ENCODE assay signal across 8 cellular contexts in the genomic region with DNA sequence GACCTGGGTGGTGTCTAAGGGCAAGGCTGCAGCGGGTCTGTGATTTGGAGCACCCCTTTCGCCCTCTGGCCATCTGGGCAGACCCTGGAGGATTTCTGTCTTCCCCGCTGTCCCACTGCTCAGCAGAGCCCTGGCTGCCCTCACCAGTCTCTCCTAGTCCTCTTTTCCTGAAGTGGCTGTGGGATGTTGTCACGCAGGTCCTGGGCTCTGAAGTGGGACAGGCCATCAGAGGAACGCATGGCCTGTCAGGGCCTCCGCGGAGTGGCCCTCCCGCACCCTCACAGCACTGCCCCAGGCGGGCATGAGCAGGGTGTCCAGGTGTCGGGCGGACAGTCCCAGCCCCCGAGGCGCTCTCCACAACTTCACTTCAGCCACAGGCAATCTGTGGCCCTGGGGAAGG. TPM values are rescaled to one million over a fixed set of nuclear protein-coding genes. Genes with fewer than 3 reads are reported as not detected.
DNase-seq lines count a peak whose midpoint lies in the region; ATAC-seq, FAIRE-seq and TF ChIP-seq lines count a peak whose summit lies in the region.

No MANE protein-coding gene starts in this region.

- no peaks in the 10 kb centered on the region for H3K27me3 ChIP-seq in esophagus muscularis mucosa
- no peaks in the 10 kb centered on the region for H3K27me3 ChIP-seq in psoas muscle (ENCODE audit: insufficient read depth in 3 of 3, low read length in 2 of 3)

- WGBS in esophagus muscularis mucosa, result 97% methylated on average over 4 of the region's 13 CpGs
- WGBS in psoas muscle, 3 donors, result 87 to 94% (median 92%) methylated on average over 13 of the region's 13 CpGs

- DNase-seq in GM12865 (ENCODE audit: low read depth) (no peak), OCI-LY7 (ENCODE audit: low spot score) (no peak), esophagus muscularis mucosa (ENCODE audit: extremely low spot score) (no peak), psoas muscle (peak in 1 of 2 donors; percentile 45), ureter (ENCODE audit: low spot score) (no peak), NCI-H1694 treated with DMSO at 0.1 percent for 48 hours (lab: John Stamatoyannopoulos, UW) (no peak), GM12891 (ENCODE audit: insufficient read length, low spot score) (no peak)

- peaks cover 23% of the 10 kb centered on the region for H3K79me2 ChIP-seq in OCI-LY7 (ENCODE audit: insufficient read depth, low read depth, low read length)

- POLR2A ChIA-PET in OCI-LY7 (lab: Charles Lee), result interaction anchor here (1.5 kb wide), 1 partner anchor 9 kb away, joined by 5 read pairs; no protein-coding TSS in a partner anchor

- peaks cover 65% of the 10 kb centered on the region for H3K4me1 ChIP-seq in OCI-LY7 (ENCODE audit: insufficient read depth, low read length, poor library complexity, severe bottlenecking)
- H3K4me1 ChIP-seq in esophagus muscularis mucosa, result peaks cover 24 to 56% (median 45%) of the 10 kb centered on the region in 4 donors
- peaks cover 16% of the 10 kb centered on the region for H3K4me1 ChIP-seq in psoas muscle

- BruUV-seq in OCI-LY7 (replicated peaks; lab: Mats Ljungman, UMichigan), result no TSS peak

- H3K36me3 ChIP-seq in OCI-LY7 (ENCODE audit: insufficient read depth, low read length) (peaks cover 24% of the 10 kb centered on the region; the same call in 1 of the 2 replicates), esophagus muscularis mucosa (peaks cover 0 to 17% (median 0%) of the 10 kb centered on the region in 4 donors), psoas muscle (ENCODE audit: insufficient read depth in 1 of 2, low read depth in 1 of 2) (peaks cover 0 to 4% of the 10 kb centered on the region in 2 donors)

- H4K20me1 ChIP-seq in OCI-LY7 (ENCODE audit: insufficient read depth, low read length), result peaks cover 7% of the 10 kb centered on the region; the same call in 1 of the 2 replicates

- ATAC-seq in psoas muscle (no peak), HG03378 (IDR thresholded peaks at IDR 0.05; ENCODE audit: unreplicated experiment) (no peak)

- H3K27ac ChIP-seq in OCI-LY7 (ENCODE audit: low read depth, low read length, poor library complexity, severe bottlenecking) (peak overlapping the region; percentile 78), esophagus muscularis mucosa (replicated peaks in 1 of 4) (peak overlapping the region in 2 of 4 donors; percentile 89 to 94), psoas muscle (peak overlapping the region; percentile 99)

- no peak overlapping the region for H2AFZ ChIP-seq in OCI-LY7 (ENCODE audit: low read length)

- H3K4me2 ChIP-seq in OCI-LY7 (ENCODE audit: low read length), result peak overlapping the region; percentile 84

- H3K4me3 ChIP-seq in GM12865 (ENCODE audit: low read depth, low read length) (peak overlapping the region; percentile 84), OCI-LY7 (ENCODE audit: low read depth, low read length, poor library complexity, severe bottlenecking) (peak overlapping the region; percentile 76), esophagus muscularis mucosa (peak overlapping the region; percentile 69 to 83 (median 74)), psoas muscle (peak overlapping the region; percentile 86)

- H3K9me2 ChIP-seq in OCI-LY7 (ENCODE audit: insufficient read depth, low read length), result no peaks in the 10 kb centered on the region

- no peak for TF ChIP-seq CTCF in GM12865 (IDR thresholded peaks at IDR 0.05; ENCODE audit: insufficient read depth, low read depth, low read length, missing control alignments)
- no peak for TF ChIP-seq CTCF in OCI-LY7 (conservative IDR thresholded peaks at IDR 0.05; ENCODE audit: low read length)
- TF ChIP-seq CTCF in esophagus muscularis mucosa (IDR thresholded peaks at IDR 0.05), result no peak
- no peak for TF ChIP-seq CTCF in psoas muscle (IDR thresholded peaks at IDR 0.05)

- no peak for TF ChIP-seq EP300 in esophagus muscularis mucosa (IDR thresholded peaks at IDR 0.05)

- intact Hi-C loops in OCI-LY7 (cut with micrococcal nuclease; ENCODE audit: unreplicated experiment) (loop anchor here (5.0 kb wide), 1 partner anchor 467 kb away; the partner anchor contains the start of gene PTPN4), esophagus muscularis mucosa (cut with DNase I) (loop anchor here (10.0 kb wide), 2 partner anchors 91 to 209 kb away; partner anchors contain the start of gene EPB41L5), psoas muscle (cut with DNase I) (no loop called here)

- FAIRE-seq in GM12891 (lab: Jason Lieb, UNC), result no peak

- no peaks in the 10 kb centered on the region for H3K9me3 ChIP-seq in OCI-LY7 (ENCODE audit: low read length)
- peaks cover 0 to 6% (median 0%) of the 10 kb centered on the region in 4 donors for H3K9me3 ChIP-seq in esophagus muscularis mucosa
- H3K9me3 ChIP-seq in psoas muscle, result no peaks in the 10 kb centered on the region

- CTCF ChIA-PET in OCI-LY7 (lab: Charles Lee; ENCODE audit: unreplicated experiment), result no interaction called here

- TF ChIP-seq POLR2A in esophagus muscularis mucosa (IDR thresholded peaks at IDR 0.05; ENCODE audit: low read depth) (no peak), GM12891 (IDR thresholded peaks at IDR 0.05; ENCODE audit: low read depth, low read length) (no peak)

TF ChIP-seq in GM12891, 5 proteins besides CTCF, POLR2A, EP300 and RAD21:
- TF ChIP-seq POLR2AphosphoS5 (IDR thresholded peaks at IDR 0.05; ENCODE audit: low read depth, low read length) (no peak), SPI1 (IDR thresholded peaks at IDR 0.05; ENCODE audit: low read depth, low read length) (no peak), TAF1 (IDR thresholded peaks at IDR 0.05; ENCODE audit: low read depth, low read length) (no peak), PAX5 (IDR thresholded peaks at IDR 0.05; ENCODE audit: insufficient read depth, low read length, severe bottlenecking) (no peak), POU2F2 (IDR thresholded peaks at IDR 0.05; ENCODE audit: low read depth, low read length) (no peak)

RNA-seq across cellular contexts. Expression of gene TMEM185B, which starts 1.1 kb away (rescaled TPM):
- 28.7 and 30.2 TPM in 2 replicates for total RNA-seq in OCI-LY7 (2014; rRNA removed; shearing (Covaris generic))
- total RNA-seq in OCI-LY7 (2022) (21.4 and 24.4 TPM in 2 replicates), esophagus muscularis mucosa (10 to 100 TPM; 21.6 to 33.8 (median 31.9) TPM), psoas muscle (10 to 100 TPM; 10.9 to 23.5 (median 18.0) TPM), ureter (35.9 TPM)
- polyA plus RNA-seq in psoas muscle, result 10 to 100 TPM; 10.4 to 28.1 (median 15.3) TPM
- 6.5 TPM for polyA plus RNA-seq in GM12891 (2012; ENCODE audit: low read depth, missing spikeins)

RNA-seq across cellular contexts. Expression of gene RALB, which starts 28.4 kb away (rescaled TPM):
- total RNA-seq in OCI-LY7 (2014; rRNA removed; shearing (Covaris generic)), result 13.7 and 16.2 TPM in 2 replicates
- total RNA-seq in OCI-LY7 (2022), result 22.8 and 23.6 TPM in 2 replicates
- 10 to 100 TPM; 41.5 to 59.1 (median 54.4) TPM for total RNA-seq in esophagus muscularis mucosa
- total RNA-seq in psoas muscle, result 10 to 100 TPM; 25.6 to 38.1 (median 33.6) TPM
- polyA plus RNA-seq in psoas muscle, result 10 to 100 TPM; 43.9 to 72.3 (median 62.1) TPM
- 50.5 TPM for total RNA-seq in ureter
- polyA plus RNA-seq in GM12891 (2012; ENCODE audit: low read depth, missing spikeins), result 48.0 TPM

Comparison
In these comparisons a context has a peak if more than half of its experiments do, and no peak if none do; other contexts are left out.
1. intact Hi-C loops: an anchor here in OCI-LY7 (5.0 kb wide) and esophagus muscularis mucosa (10.0 kb wide); none called in psoas muscle.